11 cellular contexts compared by ENCODE assay signal in genomic region chr2:99648115-99648850, GRCh38.
DNase-seq lines count a peak whose midpoint lies in the region; ATAC-seq and TF ChIP-seq lines count a peak whose summit lies in the region.
"Had no signal": no experiment of that assay in that cellular context is flagged by ENCODE, and none has a peak within 500 bp of the region (broad histone marks: within the 10 kb centered on the region; RNA-seq: fewer than 3 reads in every experiment).

No MANE protein-coding gene starts in this region.

- no peak for TF ChIP-seq POLR2A in adrenal gland (IDR thresholded peaks at IDR 0.05)

- peak; percentile 63 to 87 for ATAC-seq in left cardiac atrium
- ATAC-seq in sciatic nerve, result peak; percentile 88
- ATAC-seq in GM21786 (IDR thresholded peaks at IDR 0.05; ENCODE audit: unreplicated experiment), result no peak
- ATAC-seq in HG03457 (IDR thresholded peaks at IDR 0.05; ENCODE audit: unreplicated experiment), result no peak
- ATAC-seq in HG03139 (IDR thresholded peaks at IDR 0.05; ENCODE audit: unreplicated experiment), result no peak

- no peaks in the 10 kb centered on the region for H3K9me2 ChIP-seq in GM23248 (ENCODE audit: insufficient read depth)

- H3K36me3 ChIP-seq in GM23248 (ENCODE audit: low read depth), result no peaks in the 10 kb centered on the region
- H3K36me3 ChIP-seq in adrenal gland (replicated peaks in 1 of 2), result no peaks in the 10 kb centered on the region
- H3K36me3 ChIP-seq: upper lobe of left lung had no signal

- peaks cover 42% of the 10 kb centered on the region for H3K4me1 ChIP-seq in GM23248 (ENCODE audit: insufficient read depth)
- H3K4me1 ChIP-seq in adrenal gland (replicated peaks in 1 of 2), result peaks cover 7 to 39% of the 10 kb centered on the region in 2 donors
- H3K4me1 ChIP-seq: upper lobe of left lung had no signal

- no peak for TF ChIP-seq CTCF in adrenal gland (IDR thresholded peaks at IDR 0.05)

- H3K27ac ChIP-seq in GM23248, result peak overlapping the region; percentile 64
- peak overlapping the region in 1 of 5 donors; percentile 42 for H3K27ac ChIP-seq in adrenal gland
- H3K27ac ChIP-seq: upper lobe of left lung had no signal

- no peaks in the 10 kb centered on the region for H3K79me2 ChIP-seq in GM23248 (ENCODE audit: insufficient read depth)

- WGBS in GM23248 (ENCODE audit: low coverage in 1 of 2, low lambda C conversion rate in 2 of 2, missing lambda C conversion rate in 2 of 2), 2 experiments, result 1 to 5% methylated on average over 4 of the region's 4 CpGs
- 40 to 51% (median 43%) methylated on average over 4 of the region's 4 CpGs for WGBS in adrenal gland, 4 donors

- H3F3A ChIP-seq in GM23248 (ENCODE audit: insufficient read depth), result peaks cover 23% of the 10 kb centered on the region

- no peaks in the 10 kb centered on the region for H3K27me3 ChIP-seq in GM23248 (replicated peaks; ENCODE audit: insufficient read depth)
- H3K27me3 ChIP-seq in adrenal gland, result no peaks in the 10 kb centered on the region
- H3K27me3 ChIP-seq: upper lobe of left lung had no signal

- H3K9me3 ChIP-seq in GM23248 (ENCODE audit: low read depth) (no peaks in the 10 kb centered on the region), adrenal gland (replicated peaks in 1 of 3) (no peaks in the 10 kb centered on the region)
- H3K9me3 ChIP-seq: upper lobe of left lung had no signal

- H3K9ac ChIP-seq in GM23248, result peak overlapping the region; percentile 29; the same call in 1 of the 2 replicates

- H4K20me1 ChIP-seq in GM23248 (ENCODE audit: insufficient read depth), result no peaks in the 10 kb centered on the region

- in situ Hi-C loops in GM23248 (cut with MboI), result no loop called here

- H3K4me3 ChIP-seq in GM23248, result no peak overlapping the region
- no peak overlapping the region for H3K4me3 ChIP-seq in adrenal gland
- H3K4me3 ChIP-seq: upper lobe of left lung had no signal

- DNase-seq in GM23248, result peak; percentile 89
- DNase-seq in adrenal gland, result peak in 6 of 7 donors; percentile 42 to 61 (median 56)
- no peak for DNase-seq in left cardiac atrium
- DNase-seq in sciatic nerve (ENCODE audit: low spot score), result no peak
- DNase-seq in cerebellar nuclear complex (lab: John Stamatoyannopoulos, UW), result no peak
- DNase-seq: activated CD4-positive, alpha-beta T cell treated with anti-CD3 and anti-CD28 coated beads, Interleukin-2, amount 50 U/mL, for 4 hours; NCI-H1694; upper lobe of left lung had no signal

- H2AFZ ChIP-seq in GM23248, result no peak overlapping the region

- peak overlapping the region; percentile 12 for H3K4me2 ChIP-seq in GM23248 (ENCODE audit: unreplicated experiment)

- intact Hi-C loops in adrenal gland (cut with DNase I), result no loop called here
- intact Hi-C loops in left cardiac atrium (cut with DNase I), result no loop called here
- intact Hi-C loops in sciatic nerve (cut with DNase I), result no loop called here

Comparison
In these comparisons a context has a peak if more than half of its experiments do, and no peak if none do; other contexts are left out.
1. DNase-seq: peak in GM23248 (single experiment) and adrenal gland (6 of 7); none in left cardiac atrium (single experiment), sciatic nerve (single experiment) and cerebellar nuclear complex (0 of 2).
2. ATAC-seq: peak in left cardiac atrium (2 of 2) and sciatic nerve (single experiment); none in GM21786 (single experiment), HG03457 (single experiment) and HG03139 (single experiment).